Comparison of ENCODE assay signal across 16 cellular contexts in genomic region chr2:152920846-152921245, GRCh38.
DNase-seq lines count a peak whose midpoint lies in the region; ATAC-seq and TF ChIP-seq lines count a peak whose summit lies in the region.
"Had no signal": no experiment of that assay in that cellular context is flagged by ENCODE, and none has a peak within 500 bp of the region (broad histone marks: within the 10 kb centered on the region; RNA-seq: fewer than 3 reads in every experiment).

No MANE protein-coding gene starts in this region.

- no peak for TF ChIP-seq CTCF in colonic mucosa (IDR thresholded peaks at IDR 0.05)

- peak; percentile 4 for DNase-seq in Ammon's horn (ENCODE audit: low spot score)
- peak; percentile 54 for DNase-seq in HPDE6-E6E7 (ENCODE audit: extremely low spot score)
- DNase-seq in astrocyte of the hippocampus (ENCODE audit: low read depth, low spot score): peak; percentile 28
- DNase-seq in kidney tubule cell (ENCODE audit: low spot score): peak; percentile 48
- no peak for DNase-seq in T-helper 9 cell
- DNase-seq in colonic mucosa: no peak
- DNase-seq: glutamatergic neuron, H7, mucosa of descending colon, MV-4-11, NCI-H187 treated with DMSO at 0.1 percent for 48 hours, NCI-H446 treated with DMSO at 0.1 percent for 48 hours, T-cell had no signal

- no peaks in the 10 kb centered on the region for H3K27me3 ChIP-seq in colonic mucosa

- no peaks in the 10 kb centered on the region for H3K9me3 ChIP-seq in colonic mucosa
- H3K9me3 ChIP-seq: mucosa of descending colon, thoracic aorta had no signal

- no peak overlapping the region for H3K27ac ChIP-seq in colonic mucosa
- H3K27ac ChIP-seq: thoracic aorta had no signal

- H3K4me3 ChIP-seq in colonic mucosa: no peak overlapping the region
- H3K4me3 ChIP-seq: mucosa of descending colon, thoracic aorta had no signal

- ATAC-seq in GM21529 (IDR thresholded peaks at IDR 0.05; ENCODE audit: unreplicated experiment) (no peak), HG03378 (IDR thresholded peaks at IDR 0.05; ENCODE audit: unreplicated experiment) (no peak)
- ATAC-seq: mucosa of descending colon, T-cell had no signal

- no peak overlapping the region for H3K9ac ChIP-seq in colonic mucosa (ENCODE audit: low read depth in 2 of 2, low read length in 2 of 2)

- H3K4me1 ChIP-seq in colonic mucosa: no peaks in the 10 kb centered on the region

- no peaks in the 10 kb centered on the region for H3K36me3 ChIP-seq in colonic mucosa
- H3K36me3 ChIP-seq: thoracic aorta had no signal

- intact Hi-C loops in colonic mucosa (cut with DNase I): no loop called here

Comparison
In these comparisons a context has a peak if more than half of its experiments do, and no peak if none do; other contexts are left out.
1. DNase-seq: peak in Ammon's horn (single experiment), HPDE6-E6E7 (single experiment), astrocyte of the hippocampus (single experiment) and kidney tubule cell (single experiment); none in T-helper 9 cell (single experiment) and colonic mucosa (single experiment).